Comparison of ENCODE assay signal across 8 cellular contexts in the genomic region with DNA sequence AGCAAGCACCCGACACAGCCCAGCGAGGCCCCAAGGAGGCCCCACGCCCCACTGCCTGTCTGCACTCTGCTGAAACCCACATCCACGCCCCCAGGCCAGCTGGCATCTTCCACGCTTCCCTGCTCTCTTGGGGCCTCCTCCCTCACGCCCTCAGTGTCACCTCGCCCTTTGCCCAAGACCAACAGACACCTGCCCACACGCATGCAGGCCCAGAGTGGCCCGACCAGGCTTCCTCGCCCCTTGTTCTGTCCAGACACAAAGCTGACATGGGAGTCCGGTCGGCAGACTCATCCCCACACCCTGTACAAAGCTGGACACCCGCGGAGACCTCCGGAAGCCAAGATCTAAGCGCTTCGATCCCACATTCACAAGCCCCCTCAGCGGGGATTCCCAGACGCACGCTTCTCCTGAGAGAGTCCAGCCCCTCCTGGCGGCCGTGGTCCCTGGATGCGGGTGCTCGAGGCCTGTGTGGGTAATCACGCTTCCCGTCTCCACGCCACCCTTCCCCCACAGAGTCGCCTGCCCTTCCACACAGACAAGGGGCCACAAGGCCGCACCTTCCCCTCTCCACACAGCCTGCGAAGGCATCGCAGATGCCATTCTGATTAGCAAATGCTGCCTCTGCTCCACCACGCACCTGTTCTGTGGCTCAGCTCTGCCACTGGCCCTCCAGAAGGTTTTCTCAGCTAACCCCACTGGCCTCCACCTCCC.
DNase-seq lines count a peak whose midpoint lies in the region; ATAC-seq lines count a peak whose summit lies in the region.

No MANE protein-coding gene starts in this region.

- DNase-seq in COLO668 (lab: John Stamatoyannopoulos, UW; ENCODE audit: unreplicated experiment) (peak; percentile 6), left ventricle myocardium superior (peak; percentile 26), G401 (ENCODE audit: low spot score) (no peak), OCI-M1 (lab: John Stamatoyannopoulos, UW) (no peak)
- DNase-seq in activated naive CD4-positive, alpha-beta T cell treated with anti-CD3 and anti-CD28 coated beads, Interleukin-2, amount 50 U/mL, for 16 hours: no peak
- no peak for DNase-seq in stimulated activated CD4-positive, alpha-beta T cell treated with anti-CD3 and anti-CD28 coated beads, Interleukin-12 subunit alpha, Interleukin-12 subunit beta, amount 100 ng/mL, for 4 hours

- in situ Hi-C loops in G401 (cut with HindIII; ENCODE audit: low sequenced_read_pairs): no loop called here

- ATAC-seq in GM19463 (IDR thresholded peaks at IDR 0.05; ENCODE audit: unreplicated experiment) (peak; percentile 84), HG03439 (IDR thresholded peaks at IDR 0.05; ENCODE audit: unreplicated experiment) (peak; percentile 71), left ventricle myocardium superior (no peak)

- intact Hi-C loops in left ventricle myocardium superior (cut with micrococcal nuclease): no loop called here

Comparison
In these comparisons a context has a peak if more than half of its experiments do, and no peak if none do; other contexts are left out.
1. DNase-seq: peak in COLO668 (single experiment) and left ventricle myocardium superior (single experiment); none in activated naive CD4-positive, alpha-beta T cell treated with anti-CD3 and anti-CD28 coated beads, Interleukin-2, amount 50 U/mL, for 16 hours (single experiment), stimulated activated CD4-positive, alpha-beta T cell treated with anti-CD3 and anti-CD28 coated beads, Interleukin-12 subunit alpha, Interleukin-12 subunit beta, amount 100 ng/mL, for 4 hours (single experiment), G401 (single experiment) and OCI-M1 (single experiment).